In genomic region chr5:95940758-95941682, GRCh38 we compare ENCODE assay signal across 14 cellular contexts. TPM values are rescaled to one million over a fixed set of nuclear protein-coding genes. Genes with fewer than 3 reads are reported as not detected.
DNase-seq lines count a peak whose midpoint lies in the region; ATAC-seq and TF ChIP-seq lines count a peak whose summit lies in the region.
"Had no signal": no experiment of that assay in that cellular context is flagged by ENCODE, and none has a peak within 500 bp of the region (broad histone marks: within the 10 kb centered on the region; RNA-seq: fewer than 3 reads in every experiment).

No MANE protein-coding gene starts in this region.

- H2AK5ac ChIP-seq in IMR-90 (ENCODE audit: low read depth, low read length): no peak overlapping the region

- H3K4me2 ChIP-seq in IMR-90 (ENCODE audit: low read depth, low read length) (peak overlapping the region; percentile 81), skeletal muscle satellite cell (ENCODE audit: low read length) (peak overlapping the region; percentile 35)

- TSS peak; percentile 0 for BruUV-seq in IMR-90 (replicated peaks; lab: Mats Ljungman, UMichigan)
- BruUV-seq in A673 (replicated peaks; lab: Mats Ljungman, UMichigan): no TSS peak

- no CpG with 5 or more reads among the region's 3 CpGs for WGBS in IMR-90 (ENCODE audit: extremely low coverage in 2 of 2, insufficient read length in 1 of 2), 2 experiments

- H3K4me3 ChIP-seq in IMR-90 (ENCODE audit: insufficient read depth, low read depth, low read length) (no peak overlapping the region), cardiac fibroblast (replicated peaks in 1 of 2; ENCODE audit: low read depth in 2 of 2, low read length in 2 of 2) (no peak overlapping the region), skeletal muscle satellite cell (ENCODE audit: low read length) (peak overlapping the region; percentile 5), A673 (ENCODE audit: low read depth, low read length, poor library complexity, severe bottlenecking) (no peak overlapping the region)
- H3K4me3 ChIP-seq: esophagus squamous epithelium, MG63, sigmoid colon had no signal

- H2BK5ac ChIP-seq in IMR-90 (ENCODE audit: low read depth, low read length, poor library complexity, severe bottlenecking): peak overlapping the region; percentile 49

- no peak for TF ChIP-seq CTCF in IMR-90 (conservative IDR thresholded peaks at IDR 0.05; ENCODE audit: low read depth, low read length)
- no peak for TF ChIP-seq CTCF in cardiac fibroblast (IDR thresholded peaks at IDR 0.05; ENCODE audit: low read depth, low read length)
- no peak for TF ChIP-seq CTCF in A673 (conservative IDR thresholded peaks at IDR 0.05; ENCODE audit: low read depth, low read length)

- no peak overlapping the region for H4K91ac ChIP-seq in IMR-90 (ENCODE audit: insufficient read depth, low read depth, low read length)

- DNase-seq in IMR-90 (no peak), cardiac fibroblast (ENCODE audit: low read depth in 2 of 2) (peak; percentile 36 to 56), A673 (ENCODE audit: low spot score) (no peak), NCI-H1417 (lab: John Stamatoyannopoulos, UW) (no peak), SK-N-DZ (ENCODE audit: low spot score) (no peak)
- DNase-seq: activated naive CD4-positive, alpha-beta T cell treated with Interleukin-2 at 50 U/mL for 16 hours; CD4-positive, alpha-beta T cell; esophagus squamous epithelium; GF-D8; MG63; sigmoid colon had no signal

- no peaks in the 10 kb centered on the region for H3K27me3 ChIP-seq in IMR-90 (ENCODE audit: control insufficient read depth, insufficient read depth, low read length)
- no peaks in the 10 kb centered on the region for H3K27me3 ChIP-seq in layer of hippocampus (ENCODE audit: control insufficient read depth, insufficient read depth, low read length)
- no peaks in the 10 kb centered on the region for H3K27me3 ChIP-seq in skeletal muscle satellite cell (ENCODE audit: control insufficient read depth, insufficient read depth, low read length)
- no peaks in the 10 kb centered on the region for H3K27me3 ChIP-seq in A673 (replicated peaks; ENCODE audit: insufficient read depth, low read depth, low read length, poor library complexity)
- H3K27me3 ChIP-seq: esophagus squamous epithelium, MG63, sigmoid colon had no signal

- peaks cover 0 to 73% of the 10 kb centered on the region in 2 experiments; a peak in 2 of 4 replicates for H3K79me1 ChIP-seq in IMR-90 (ENCODE audit: low read depth in 1 of 2, low read length in 2 of 2)

- H3K56ac ChIP-seq in IMR-90 (ENCODE audit: extremely low read depth, insufficient read depth, low read length): no peak overlapping the region; the same call in 1 of the 2 replicates

- no peak overlapping the region for H3K14ac ChIP-seq in IMR-90 (replicated peaks; ENCODE audit: low read depth, low read length)

- intact Hi-C loops in IMR-90 (cut with micrococcal nuclease): no loop called here
- intact Hi-C loops in A673 (cut with micrococcal nuclease; ENCODE audit: unreplicated experiment): no loop called here

- no peak overlapping the region for H4K5ac ChIP-seq in IMR-90 (ENCODE audit: low read depth, low read length)

- H3K36me3 ChIP-seq in IMR-90 (ENCODE audit: control insufficient read depth, insufficient read depth, low read length): peaks cover 39% of the 10 kb centered on the region
- peaks cover 85% of the 10 kb centered on the region for H3K36me3 ChIP-seq in skeletal muscle satellite cell (ENCODE audit: insufficient read depth, low read length)
- no peaks in the 10 kb centered on the region for H3K36me3 ChIP-seq in A673 (ENCODE audit: insufficient read depth, low read length, poor library complexity, severe bottlenecking)
- H3K36me3 ChIP-seq: sigmoid colon had no signal

- no peak overlapping the region for H4K8ac ChIP-seq in IMR-90 (ENCODE audit: low read depth in 2 of 2, low read length in 2 of 2)

- peaks cover 18% of the 10 kb centered on the region for H3K9me1 ChIP-seq in IMR-90 (ENCODE audit: insufficient read depth, low read length)

- no peak for TF ChIP-seq POLR2A in IMR-90 (IDR thresholded peaks at IDR 0.05; ENCODE audit: low read depth, low read length)

- in situ Hi-C loops in IMR-90 (cut with MboI; ENCODE audit: low sequenced_read_pairs): no loop called here

- CTCF ChIA-PET in IMR-90 (lab: Yijun Ruan, JAX): interaction anchor here (0.6 kb wide), 1 partner anchor 395 kb away, joined by 3 read pairs; no protein-coding TSS in a partner anchor
- CTCF ChIA-PET in A673 (lab: Charles Lee): no interaction called here

- H3K18ac ChIP-seq in IMR-90 (ENCODE audit: low read depth, low read length): no peak overlapping the region

- H4K20me1 ChIP-seq in IMR-90 (ENCODE audit: insufficient read depth, low read length): peaks cover 91% of the 10 kb centered on the region

- dilution Hi-C loops in IMR-90 (cut with HindIII; ENCODE audit: low sequenced_read_pairs, unreplicated experiment): no loop called here

- H2AK9ac ChIP-seq in IMR-90 (replicated peaks; ENCODE audit: low read depth, low read length, poor library complexity): no peak overlapping the region

- no peak overlapping the region for H2BK15ac ChIP-seq in IMR-90 (ENCODE audit: low read depth, low read length)

- H3K4ac ChIP-seq in IMR-90 (ENCODE audit: low read depth, low read length): no peak overlapping the region

- H3K9ac ChIP-seq in IMR-90 (ENCODE audit: low read depth, low read length) (peak overlapping the region; percentile 48), skeletal muscle satellite cell (ENCODE audit: low read depth, low read length) (peak overlapping the region; percentile 1)

- no peak overlapping the region for H2BK120ac ChIP-seq in IMR-90 (ENCODE audit: low read depth, low read length)

- POLR2A ChIA-PET in IMR-90 (lab: Charles Lee; ENCODE audit: unreplicated experiment) (interaction anchor here (0.6 to 0.8 kb wide), 2 partner anchors 18 to 137 kb away, joined by 3 to 13 read pairs; no protein-coding TSS in a partner anchor), A673 (lab: Charles Lee; ENCODE audit: low non-redundant PET) (no interaction called here)

- peak; percentile 30 for ATAC-seq in IMR-90 (ENCODE audit: low read depth)

- no peak overlapping the region for H2AFZ ChIP-seq in IMR-90 (replicated peaks; ENCODE audit: low read length, poor library complexity)

- no peak for TF ChIP-seq RAD21 in IMR-90 (IDR thresholded peaks at IDR 0.05; ENCODE audit: low read length)

- H3K4me1 ChIP-seq in IMR-90 (ENCODE audit: control insufficient read depth, insufficient read depth, low read length) (peaks cover 35% of the 10 kb centered on the region), skeletal muscle satellite cell (ENCODE audit: control insufficient read depth, insufficient read depth, low read length) (peaks cover 71% of the 10 kb centered on the region), A673 (ENCODE audit: insufficient read depth, low read length, poor library complexity, severe bottlenecking) (no peaks in the 10 kb centered on the region)

- H3K27ac ChIP-seq in IMR-90 (ENCODE audit: insufficient read depth, low read length): peak overlapping the region; percentile 66; the same call in 1 of the 2 replicates
- H3K27ac ChIP-seq in layer of hippocampus (ENCODE audit: low read depth, low read length): peak overlapping the region; percentile 76
- H3K27ac ChIP-seq in A673 (ENCODE audit: low read depth, low read length, poor library complexity, severe bottlenecking): no peak overlapping the region
- H3K27ac ChIP-seq: HL-60, sigmoid colon had no signal

- H3K23ac ChIP-seq in IMR-90 (ENCODE audit: low read depth, low read length): no peak overlapping the region

- no peaks in the 10 kb centered on the region for H3K9me3 ChIP-seq in IMR-90 (ENCODE audit: control insufficient read depth, insufficient read depth, low read length)
- H3K9me3 ChIP-seq in skeletal muscle satellite cell (replicated peaks; ENCODE audit: low read length): no peaks in the 10 kb centered on the region
- H3K9me3 ChIP-seq in A673 (ENCODE audit: low read depth, low read length, poor library complexity, severe bottlenecking): no peaks in the 10 kb centered on the region
- H3K9me3 ChIP-seq: esophagus squamous epithelium, MG63, sigmoid colon had no signal

- no peak overlapping the region for H2BK20ac ChIP-seq in IMR-90 (ENCODE audit: low read depth, low read length)

TF ChIP-seq in IMR-90, 13 proteins besides CTCF, POLR2A, EP300 and RAD21:
- no peak for TF ChIP-seq USF2 (IDR thresholded peaks at IDR 0.05; ENCODE audit: low read depth, low read length)
- no peak for TF ChIP-seq CEBPB (IDR thresholded peaks at IDR 0.05; ENCODE audit: low read depth, low read length)
- no peak for TF ChIP-seq RFX5 (IDR thresholded peaks at IDR 0.05; ENCODE audit: low read depth, low read length)
TF ChIP-seq in IMR-90: peak in this region for 0.

RNA-seq across cellular contexts. Expression of gene ELL2, which starts 20.6 kb away (rescaled TPM):
- 92.5 and 137 TPM in 2 replicates for total RNA-seq in IMR-90 (2012; rRNA removed)
- 52.4 and 61.4 TPM in 2 replicates for polyA plus RNA-seq in IMR-90 (2012; rRNA removed)
- 16.4 and 21.9 TPM in 2 replicates for polyA plus RNA-seq in IMR-90 (2012; cell fraction: cytosol; rRNA removed)
- 23.4 and 161 TPM in 2 replicates for polyA plus RNA-seq in IMR-90 (2012; cell fraction: nucleus; rRNA removed; ENCODE audit: low replicate concordance)
- 76.7 and 81.9 TPM in 2 replicates for total RNA-seq in skeletal muscle satellite cell (2012; rRNA removed)
- 7.5 and 12.0 TPM in 2 replicates for total RNA-seq in A673 (2021)
- 0.16 TPM in 1 of 2 replicates, not detected in the other for polyA plus RNA-seq in SK-N-DZ (2014; cell fraction: cytosol; rRNA removed)
- polyA plus RNA-seq in SK-N-DZ (2014; cell fraction: nucleus; rRNA removed): 0.13 TPM in 1 of 2 replicates, not detected in the other

Comparison
In these comparisons a context has a peak if more than half of its experiments do, and no peak if none do; other contexts are left out.
1. DNase-seq: peak in cardiac fibroblast (2 of 2); none in IMR-90 (single experiment), A673 (single experiment), NCI-H1417 (0 of 3) and SK-N-DZ (single experiment).